1 cellular context compared by ENCODE assay signal in genomic region chr1:9127395-9128160, GRCh38.
TF ChIP-seq lines count a peak whose summit lies in the region.

No MANE protein-coding gene starts in this region.

TF ChIP-seq in GM23338, 12 proteins besides CTCF, POLR2A, EP300 and RAD21 (continued from another document):
- no peak for TF ChIP-seq ZNF462 (CRISPR knock-in tag; IDR thresholded peaks at IDR 0.05)
- TF ChIP-seq JUNB (IDR thresholded peaks at IDR 0.05; ENCODE audit: unreplicated experiment): no peak
- no peak for TF ChIP-seq ETS1 (IDR thresholded peaks at IDR 0.05)
